12 cellular contexts compared by ENCODE assay signal in the genomic region with DNA sequence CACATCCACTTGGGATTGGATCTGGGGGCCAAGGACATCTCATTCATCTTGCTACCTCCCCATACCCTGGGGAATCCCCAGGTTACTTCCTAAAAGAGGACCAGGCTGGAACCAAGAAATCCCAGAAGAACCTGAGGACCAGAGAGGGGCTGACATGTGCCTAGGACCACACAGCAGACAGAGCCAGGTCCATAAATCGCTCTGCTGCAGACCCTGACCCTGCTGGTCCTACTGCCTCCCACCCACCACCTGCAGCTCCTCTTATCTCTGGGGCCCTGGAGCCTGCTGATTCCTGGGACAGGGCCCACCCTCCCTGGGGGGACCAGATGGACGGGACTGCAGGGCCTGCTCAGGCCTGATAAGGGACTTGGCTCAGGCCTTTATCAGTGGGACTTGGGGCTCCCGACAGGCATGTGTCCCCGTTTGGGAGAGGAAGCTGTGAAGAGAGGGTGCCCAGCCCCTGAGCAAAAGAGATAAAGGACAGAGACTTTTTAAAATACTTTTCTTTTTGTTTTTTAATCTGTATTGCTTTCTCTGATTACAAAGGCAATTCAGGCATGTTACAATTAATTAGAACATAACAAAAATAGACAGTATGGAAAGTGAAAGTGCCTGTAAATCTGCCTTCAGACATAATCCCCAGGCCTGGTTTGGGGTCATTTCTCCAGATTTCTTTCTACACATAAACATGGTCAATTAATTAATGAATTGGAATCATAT.
A peak's percentile ranks its signal among the peaks of the same experiment; 100 is the strongest.
DNase-seq lines count a peak whose midpoint lies in the region; ATAC-seq and TF ChIP-seq lines count a peak whose summit lies in the region.
"Had no signal": no experiment of that assay in that cellular context is flagged by ENCODE, and none has a peak within 500 bp of the region (broad histone marks: within the 10 kb centered on the region; RNA-seq: fewer than 3 reads in every experiment).

No MANE protein-coding gene starts in this region.

- H3K4me2 ChIP-seq in skeletal muscle satellite cell (ENCODE audit: low read length), result peak overlapping the region; percentile 73

- no peaks in the 10 kb centered on the region for H3K9me3 Mint-ChIP-seq in WTC11
- H3K9me3 Mint-ChIP-seq: memory B cell had no signal

- H3K4me3 ChIP-seq in HEK293 (ENCODE audit: low read depth, low read length) (no peak overlapping the region), skeletal muscle satellite cell (ENCODE audit: low read length) (peak overlapping the region; percentile 18), dorsolateral prefrontal cortex (no peak overlapping the region)

- no peaks in the 10 kb centered on the region for H3K36me3 Mint-ChIP-seq in WTC11
- H3K36me3 Mint-ChIP-seq: memory B cell had no signal

- no peaks in the 10 kb centered on the region for H3K9me3 ChIP-seq in HEK293 (ENCODE audit: control insufficient read depth, insufficient read depth, low read depth, low read length)
- H3K9me3 ChIP-seq in skeletal muscle satellite cell (replicated peaks; ENCODE audit: low read length), result no peaks in the 10 kb centered on the region

- peaks cover 14% of the 10 kb centered on the region for H3K4me1 Mint-ChIP-seq in WTC11

- intact Hi-C loops in dorsolateral prefrontal cortex (cut with DNase I), result loop anchor here in 1 of 2 donors (5.0 to 10.0 kb wide), 2 partner anchors 288 to 351 kb away; a partner anchor contains a TSS

- POLR2A ChIA-PET in HEK293 (lab: Yijun Ruan, JAX), result no interaction called here
- POLR2A ChIA-PET in WTC11 (lab: Charles Lee), result interaction anchor here (0.7 kb wide), 1 partner anchor 80 kb away, joined by 5 read pairs; no protein-coding TSS in a partner anchor

- no peak overlapping the region for H3K27ac Mint-ChIP-seq in WTC11
- H3K27ac Mint-ChIP-seq: memory B cell had no signal

- H3K36me3 ChIP-seq in HEK293 (ENCODE audit: control insufficient read depth in 2 of 2, insufficient read depth in 1 of 2, low read length in 2 of 2) (no peaks in the 10 kb centered on the region), skeletal muscle satellite cell (ENCODE audit: insufficient read depth, low read length) (no peaks in the 10 kb centered on the region)

- CTCF ChIA-PET in HEK293 (lab: Yijun Ruan, JAX), result interaction anchor here (0.6 kb wide), 3 partner anchors 30 to 617 kb away, joined by 3 to 4 read pairs (median 3); no protein-coding TSS in a partner anchor
- CTCF ChIA-PET in WTC11 (lab: Charles Lee), result interaction anchor here (0.6 kb wide), 1 partner anchor 152 kb away, joined by 4 read pairs; no protein-coding TSS in a partner anchor

- in situ Hi-C loops in GM13977 (cut with MboI; ENCODE audit: low pct_unique_long_range_greater_than_20kb, low sequenced_read_pairs, unreplicated experiment), result loop anchor here (10.0 kb wide), 1 partner anchor 161 kb away; no protein-coding TSS in a partner anchor

- ATAC-seq in WTC11 (peak; percentile 13), HG03139 (IDR thresholded peaks at IDR 0.05; ENCODE audit: unreplicated experiment) (no peak)

- DNase-seq in WTC11 (ENCODE audit: low spot score), result no peak
- peak; percentile 27 for DNase-seq in hepatic stellate cell (ENCODE audit: low spot score)
- no peak for DNase-seq in dorsolateral prefrontal cortex
- no peak for DNase-seq in GM13977 (ENCODE audit: low spot score)
- DNase-seq in COR-L47 (lab: John Stamatoyannopoulos, UW), result no peak
- DNase-seq: GDM1, NCI-H446 had no signal

- H3K27me3 ChIP-seq in skeletal muscle satellite cell (ENCODE audit: control insufficient read depth, insufficient read depth, low read length), result no peaks in the 10 kb centered on the region
- no peaks in the 10 kb centered on the region for H3K27me3 ChIP-seq in dorsolateral prefrontal cortex

- H3K4me1 ChIP-seq in HEK293 (ENCODE audit: control insufficient read depth, insufficient read depth, low read length), result no peaks in the 10 kb centered on the region
- H3K4me1 ChIP-seq in skeletal muscle satellite cell (ENCODE audit: control insufficient read depth, insufficient read depth, low read length), result peaks cover 10% of the 10 kb centered on the region

- no peak overlapping the region for H3K4me3 Mint-ChIP-seq in WTC11
- H3K4me3 Mint-ChIP-seq: memory B cell had no signal

- TF ChIP-seq CTCF in HEK293 (tag by site-specific recombination; IDR thresholded peaks at IDR 0.05), result no peak
- no peak for TF ChIP-seq CTCF in WTC11 (IDR thresholded peaks at IDR 0.05)
- TF ChIP-seq CTCF in dorsolateral prefrontal cortex (IDR thresholded peaks at IDR 0.05 in 54 of 56, conservative IDR thresholded peaks at IDR 0.05 in 2 of 56; ENCODE audit: low read depth in 1 of 56, partially characterized antibody in 56 of 56), result no peak
- TF ChIP-seq CTCF in GM13977 (IDR thresholded peaks at IDR 0.05; ENCODE audit: extremely low read depth, insufficient read depth, missing control alignments), result no peak

- H3K9ac ChIP-seq in skeletal muscle satellite cell (ENCODE audit: low read depth, low read length), result peak overlapping the region; percentile 63

- no peaks in the 10 kb centered on the region for H3K27me3 Mint-ChIP-seq in WTC11 (ENCODE audit: low read depth)
- H3K27me3 Mint-ChIP-seq: memory B cell had no signal

- H3K27ac ChIP-seq in HEK293 (ENCODE audit: extremely low read depth, low read depth, low read length), result no peak overlapping the region
- peak overlapping the region in 1 of 59 donors; percentile 21 for H3K27ac ChIP-seq in dorsolateral prefrontal cortex
- H3K27ac ChIP-seq: HL-60 had no signal

TF ChIP-seq in HEK293, 187 proteins besides CTCF, POLR2A, EP300 and RAD21 (continues in another document):
- TF ChIP-seq RBAK (tag by site-specific recombination; IDR thresholded peaks at IDR 0.05) (no peak), KLF8 (tag by site-specific recombination; IDR thresholded peaks at IDR 0.05) (no peak), ZNF169 (tag by site-specific recombination; IDR thresholded peaks at IDR 0.05) (no peak), ZNF747 (tag by site-specific recombination; IDR thresholded peaks at IDR 0.05) (no peak), ZNF677 (tag by site-specific recombination; IDR thresholded peaks at IDR 0.05) (no peak), ZNF221 (tag by site-specific recombination; IDR thresholded peaks at IDR 0.05; ENCODE audit: borderline replicate concordance) (no peak), ZIC2 (tag by site-specific recombination; IDR thresholded peaks at IDR 0.05) (peak; percentile 88), ZNF239 (tag by site-specific recombination; IDR thresholded peaks at IDR 0.05) (no peak), ZBTB8A (tag by site-specific recombination; IDR thresholded peaks at IDR 0.05) (no peak), ZNF266 (tag by site-specific recombination; IDR thresholded peaks at IDR 0.05; ENCODE audit: low read depth) (no peak), ZNF596 (tag by site-specific recombination; IDR thresholded peaks at IDR 0.05) (no peak), REPIN1 (tag by site-specific recombination; IDR thresholded peaks at IDR 0.05; ENCODE audit: low read depth) (no peak), ZNF768 (tag by site-specific recombination; IDR thresholded peaks at IDR 0.05) (peak; percentile 75), ZFP69B (tag by site-specific recombination; IDR thresholded peaks at IDR 0.05) (no peak)

TF ChIP-seq in WTC11, 78 proteins besides CTCF, POLR2A, EP300 and RAD21:
- TF ChIP-seq, protein P1, sequence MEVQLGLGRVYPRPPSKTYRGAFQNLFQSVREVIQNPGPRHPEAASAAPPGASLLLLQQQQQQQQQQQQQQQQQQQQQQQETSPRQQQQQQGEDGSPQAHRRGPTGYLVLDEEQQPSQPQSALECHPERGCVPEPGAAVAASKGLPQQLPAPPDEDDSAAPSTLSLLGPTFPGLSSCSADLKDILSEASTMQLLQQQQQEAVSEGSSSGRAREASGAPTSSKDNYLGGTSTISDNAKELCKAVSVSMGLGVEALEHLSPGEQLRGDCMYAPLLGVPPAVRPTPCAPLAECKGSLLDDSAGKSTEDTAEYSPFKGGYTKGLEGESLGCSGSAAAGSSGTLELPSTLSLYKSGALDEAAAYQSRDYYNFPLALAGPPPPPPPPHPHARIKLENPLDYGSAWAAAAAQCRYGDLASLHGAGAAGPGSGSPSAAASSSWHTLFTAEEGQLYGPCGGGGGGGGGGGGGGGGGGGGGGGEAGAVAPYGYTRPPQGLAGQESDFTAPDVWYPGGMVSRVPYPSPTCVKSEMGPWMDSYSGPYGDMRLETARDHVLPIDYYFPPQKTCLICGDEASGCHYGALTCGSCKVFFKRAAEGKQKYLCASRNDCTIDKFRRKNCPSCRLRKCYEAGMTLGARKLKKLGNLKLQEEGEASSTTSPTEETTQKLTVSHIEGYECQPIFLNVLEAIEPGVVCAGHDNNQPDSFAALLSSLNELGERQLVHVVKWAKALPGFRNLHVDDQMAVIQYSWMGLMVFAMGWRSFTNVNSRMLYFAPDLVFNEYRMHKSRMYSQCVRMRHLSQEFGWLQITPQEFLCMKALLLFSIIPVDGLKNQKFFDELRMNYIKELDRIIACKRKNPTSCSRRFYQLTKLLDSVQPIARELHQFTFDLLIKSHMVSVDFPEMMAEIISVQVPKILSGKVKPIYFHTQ (CRISPR knock-in tag; IDR thresholded peaks at IDR 0.05), result no peak
- TF ChIP-seq GTF2I (CRISPR knock-in tag; conservative IDR thresholded peaks at IDR 0.05), result 0 out of 2 replicates have a peak, but pooled peaks have one; percentile 7
